ENCODE assay signal across 27 cellular contexts in genomic region chr15:62803856-62804400, GRCh38.
DNase-seq lines count a peak whose midpoint lies in the region; ATAC-seq, FAIRE-seq and TF ChIP-seq lines count a peak whose summit lies in the region.
"Had no signal": no experiment of that assay in that cellular context is flagged by ENCODE, and none has a peak within 500 bp of the region (broad histone marks: within the 10 kb centered on the region; RNA-seq: fewer than 3 reads in every experiment).

No MANE protein-coding gene starts in this region.

- POLR2A ChIA-PET in WTC11 (lab: Charles Lee): no interaction called here

- H3K27ac ChIP-seq in keratinocyte (ENCODE audit: control insufficient read depth, insufficient read depth, low read length): no peak overlapping the region
- H3K27ac ChIP-seq: A549; BLaER1 treated with 17β-estradiol and CSF1 and Interleukin-3, amounts not matched to agents 10 nM and 100 nM; GM23248 had no signal

- H3K27me3 ChIP-seq in keratinocyte (ENCODE audit: control insufficient read depth, extremely low read depth, insufficient read depth, low read length): no peaks in the 10 kb centered on the region
- H3K27me3 ChIP-seq: BE2C; BLaER1 treated with 17β-estradiol and CSF1 and Interleukin-3, amounts not matched to agents 10 nM and 100 nM had no signal

- no peak overlapping the region for H3K4me3 Mint-ChIP-seq in WTC11
- H3K4me3 Mint-ChIP-seq: CD14-positive monocyte; CD4-positive, alpha-beta T cell; CD8-positive, alpha-beta memory T cell had no signal

- no peak overlapping the region for H3K27ac Mint-ChIP-seq in WTC11
- H3K27ac Mint-ChIP-seq: CD14-positive monocyte; CD4-positive, alpha-beta T cell had no signal

- ATAC-seq in HG02981 (IDR thresholded peaks at IDR 0.05; ENCODE audit: unreplicated experiment): no peak
- no peak for ATAC-seq in SK-N-SH treated with all-trans-retinoic acid at 6 μM for 48 hours
- ATAC-seq in WTC11: no peak
- ATAC-seq: A549, GM12878 had no signal

- H3K4me3 ChIP-seq in epithelial cell of esophagus (ENCODE audit: low read length) (no peak overlapping the region), keratinocyte (ENCODE audit: control insufficient read depth in 2 of 3, extremely low read depth in 1 of 3, insufficient read depth in 2 of 3, low read depth in 1 of 3, low read length in 3 of 3) (no peak overlapping the region)
- H3K4me3 ChIP-seq: A549; BLaER1 treated with 17β-estradiol and CSF1 and Interleukin-3, amounts not matched to agents 10 nM and 100 nM; GM12878; GM23248 had no signal

- H4K20me1 ChIP-seq in keratinocyte (ENCODE audit: control insufficient read depth, extremely low read depth, insufficient read depth, low read length): no peaks in the 10 kb centered on the region
- H4K20me1 ChIP-seq: BLaER1 treated with 17β-estradiol and CSF1 and Interleukin-3, amounts not matched to agents 10 nM and 100 nM had no signal

- H3K4me1 Mint-ChIP-seq in WTC11: peaks cover 17% of the 10 kb centered on the region
- H3K4me1 Mint-ChIP-seq: CD14-positive monocyte; CD8-positive, alpha-beta memory T cell had no signal

- DNase-seq in NCI-H82 (lab: John Stamatoyannopoulos, UW) (peak; percentile 22), NCI-H82 treated with DMSO at 0.1 percent for 48 hours (lab: John Stamatoyannopoulos, UW; ENCODE audit: unreplicated experiment) (no peak), epithelial cell of esophagus (ENCODE audit: low read depth) (peak; percentile 41), keratinocyte (ENCODE audit: low read depth, low spot score) (no peak), WTC11 (ENCODE audit: low spot score) (no peak)
- DNase-seq: 8988T; ACHN; AML-193; BE2C; CD4-positive, alpha-beta T cell; CD8-positive, alpha-beta memory T cell; DMS 273 treated with DMSO at 0.1 percent for 48 hours; DMS79; EL; GDM1; GM23248; H7; HCEC 1CT had no signal

- no peaks in the 10 kb centered on the region for H3K9me1 ChIP-seq in keratinocyte (ENCODE audit: control insufficient read depth, extremely low read depth, insufficient read depth, low read length)

- CTCF ChIA-PET in WTC11 (lab: Charles Lee): no interaction called here

- H3K9ac ChIP-seq in keratinocyte (ENCODE audit: control insufficient read depth, extremely low read depth, insufficient read depth, low read length): no peak overlapping the region
- H3K9ac ChIP-seq: BLaER1 treated with 17β-estradiol and CSF1 and Interleukin-3, amounts not matched to agents 10 nM and 100 nM; GM23248 had no signal

- dilution Hi-C loops in keratinocyte (cut with MboI; ENCODE audit: extremely low pct_ligation_motif_present, low sequenced_read_pairs): no loop called here

- H3K27me3 Mint-ChIP-seq in WTC11 (ENCODE audit: low read depth): peaks cover 6% of the 10 kb centered on the region; the same call in 1 of the 2 replicates
- H3K27me3 Mint-ChIP-seq: CD4-positive, alpha-beta T cell had no signal

- peaks cover 0 to 17% of the 10 kb centered on the region in 2 experiments for H3K36me3 ChIP-seq in keratinocyte (ENCODE audit: control insufficient read depth in 2 of 2, extremely low read depth in 1 of 2, insufficient read depth in 2 of 2, low read length in 2 of 2)
- H3K36me3 ChIP-seq: BE2C had no signal

- H3K4me2 ChIP-seq in keratinocyte (ENCODE audit: control insufficient read depth, extremely low read depth, insufficient read depth, low read depth, low read length): peak overlapping the region; percentile 8
- H3K4me2 ChIP-seq: A549; BLaER1 treated with 17β-estradiol and CSF1 and Interleukin-3, amounts not matched to agents 10 nM and 100 nM had no signal

- H2AFZ ChIP-seq in keratinocyte (ENCODE audit: control insufficient read depth, low read length): no peak overlapping the region
- H2AFZ ChIP-seq: GM23248 had no signal

- TF ChIP-seq CTCF in epithelial cell of esophagus (IDR thresholded peaks at IDR 0.05; ENCODE audit: insufficient read depth, low read depth, low read length, missing control alignments) (no peak), keratinocyte (optimal IDR thresholded peaks at IDR 0.05 in 1 of 3, IDR thresholded peaks at IDR 0.05 in 1 of 3, conservative IDR thresholded peaks at IDR 0.05 in 1 of 3; ENCODE audit: extremely low read depth in 1 of 3, insufficient read depth in 2 of 3, low read length in 3 of 3) (no peak), WTC11 (IDR thresholded peaks at IDR 0.05) (no peak)

- peaks cover 6% of the 10 kb centered on the region for H3K4me1 ChIP-seq in keratinocyte (ENCODE audit: control insufficient read depth, extremely low read depth, insufficient read depth, low read length)
- H3K4me1 ChIP-seq: BLaER1 treated with 17β-estradiol and CSF1 and Interleukin-3, amounts not matched to agents 10 nM and 100 nM had no signal

- no peaks in the 10 kb centered on the region for H3K79me2 ChIP-seq in keratinocyte (ENCODE audit: control insufficient read depth, insufficient read depth, low read length)

- peak; percentile 46 for FAIRE-seq in keratinocyte (lab: Jason Lieb, UNC)
- FAIRE-seq: D721Med, GM12878, GM19239, H1 had no signal

- no peaks in the 10 kb centered on the region for H3K9me3 Mint-ChIP-seq in WTC11
- H3K9me3 Mint-ChIP-seq: CD14-positive monocyte; CD4-positive, alpha-beta T cell; CD8-positive, alpha-beta memory T cell had no signal

- H3K36me3 Mint-ChIP-seq in WTC11: no peaks in the 10 kb centered on the region; the same call in 1 of the 2 replicates
- H3K36me3 Mint-ChIP-seq: CD14-positive monocyte; CD8-positive, alpha-beta memory T cell had no signal

- no peaks in the 10 kb centered on the region for H3K9me3 ChIP-seq in keratinocyte (ENCODE audit: control insufficient read depth, low read depth, low read length)
- H3K9me3 ChIP-seq: A549; BE2C; BLaER1 treated with 17β-estradiol and CSF1 and Interleukin-3, amounts not matched to agents 10 nM and 100 nM had no signal

TF ChIP-seq in SK-N-SH treated with all-trans-retinoic acid at 6 μM for 48 hours, 23 proteins besides CTCF, POLR2A, EP300 and RAD21 (continues in another document):
- TF ChIP-seq TOX (CRISPR knock-in tag; IDR thresholded peaks at IDR 0.05; ENCODE audit: borderline replicate concordance) (no peak), ZC3H10 (CRISPR knock-in tag; IDR thresholded peaks at IDR 0.05) (no peak), ARNTL (CRISPR knock-in tag; IDR thresholded peaks at IDR 0.05; ENCODE audit: borderline replicate concordance, low read depth) (no peak), RARB (CRISPR knock-in tag; IDR thresholded peaks at IDR 0.05) (no peak), ZFP30 (CRISPR knock-in tag; IDR thresholded peaks at IDR 0.05) (no peak), OSR1 (CRISPR knock-in tag; IDR thresholded peaks at IDR 0.05) (no peak), GLIS3 (CRISPR knock-in tag; IDR thresholded peaks at IDR 0.05) (no peak), CREB5 (CRISPR knock-in tag; IDR thresholded peaks at IDR 0.05; ENCODE audit: low read depth) (no peak), ZNF8 (CRISPR knock-in tag; IDR thresholded peaks at IDR 0.05) (no peak), CSDC2 (CRISPR knock-in tag; IDR thresholded peaks at IDR 0.05) (no peak)

TF ChIP-seq in WTC11, 78 proteins besides CTCF, POLR2A, EP300 and RAD21 (continues in another document):
- TF ChIP-seq TP53 (CRISPR knock-in tag; IDR thresholded peaks at IDR 0.05) (no peak), OVOL2 (CRISPR knock-in tag; IDR thresholded peaks at IDR 0.05; ENCODE audit: borderline replicate concordance) (no peak), ESRRA (CRISPR knock-in tag; IDR thresholded peaks at IDR 0.05; ENCODE audit: borderline replicate concordance) (no peak), ZNF219 (CRISPR knock-in tag; IDR thresholded peaks at IDR 0.05; ENCODE audit: borderline replicate concordance) (no peak), KAT7 (CRISPR knock-in tag; IDR thresholded peaks at IDR 0.05; ENCODE audit: borderline replicate concordance) (no peak), RELA (CRISPR knock-in tag; IDR thresholded peaks at IDR 0.05; ENCODE audit: borderline replicate concordance) (no peak), SOX15 (CRISPR knock-in tag; IDR thresholded peaks at IDR 0.05) (no peak), HMGXB4 (CRISPR knock-in tag; IDR thresholded peaks at IDR 0.05) (no peak), ZNF425 (CRISPR knock-in tag; conservative IDR thresholded peaks at IDR 0.05) (no peak), MLX (CRISPR knock-in tag; IDR thresholded peaks at IDR 0.05) (no peak), RORB (CRISPR knock-in tag; IDR thresholded peaks at IDR 0.05) (no peak), EMX1 (CRISPR knock-in tag; IDR thresholded peaks at IDR 0.05) (no peak)

Comparison
In these comparisons a context has a peak if more than half of its experiments do, and no peak if none do; other contexts are left out.
1. DNase-seq: peak in NCI-H82 (single experiment) and epithelial cell of esophagus (single experiment); none in NCI-H82 treated with DMSO at 0.1 percent for 48 hours (single experiment), keratinocyte (single experiment) and WTC11 (single experiment).